Comparison of ENCODE assay signal across 9 cellular contexts in the genomic region with DNA sequence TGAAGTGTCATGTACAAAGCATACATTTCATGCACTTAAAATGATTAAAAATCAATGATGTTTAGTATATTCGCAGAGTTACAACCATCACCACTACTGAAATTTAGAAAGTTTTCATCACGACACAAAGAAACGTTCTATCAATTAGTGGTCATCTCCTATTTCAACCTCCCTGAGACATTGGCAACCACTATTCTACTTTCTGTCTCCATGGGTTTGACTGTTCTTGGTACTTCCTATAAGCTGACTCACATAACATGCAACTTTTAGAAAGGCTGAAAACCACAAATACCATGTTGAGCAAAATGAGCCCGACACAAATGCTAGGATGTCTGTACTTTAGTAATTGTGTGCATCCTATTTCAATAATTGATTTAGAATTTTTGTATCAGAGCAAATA. TPM values are rescaled to one million over a fixed set of nuclear protein-coding genes. Genes with fewer than 3 reads are reported as not detected.
"Had no signal": no experiment of that assay in that cellular context is flagged by ENCODE, and none has a peak within 500 bp of the region (broad histone marks: within the 10 kb centered on the region; RNA-seq: fewer than 3 reads in every experiment).

No MANE protein-coding gene starts in this region.

RNA-seq across cellular contexts. Expression of gene KLRC2, which starts 5.2 kb away (rescaled TPM):
- total RNA-seq: activated CD4-positive, alpha-beta memory T cell treated with anti-CD3 and anti-CD28 coated beads, Interleukin-2, amount 10 ng/mL, durations not matched to agents 7 days and 5 days; activated CD4-positive, alpha-beta T cell treated with anti-CD3 and anti-CD28 coated beads, Interleukin-2, amount 10 ng/mL, durations not matched to agents 24 days and 14 days; cardiac septum; dermis blood vessel endothelial cell; gastrocnemius medialis; left ventricle myocardium superior had no signal

RNA-seq across cellular contexts. Expression of gene KLRC3, which starts 10.2 kb away (rescaled TPM):
- total RNA-seq: activated CD4-positive, alpha-beta memory T cell treated with anti-CD3 and anti-CD28 coated beads, Interleukin-2, amount 10 ng/mL, durations not matched to agents 7 days and 5 days; activated CD4-positive, alpha-beta T cell treated with anti-CD3 and anti-CD28 coated beads, Interleukin-2, amount 10 ng/mL, durations not matched to agents 24 days and 14 days; activated T-helper 2 cell treated with anti-CD3 and anti-CD28 coated beads, Interferon-gamma antibody, Interleukin-2, Interleukin-4, amounts not matched to agents 10 μg/mL and 5 μg/mL and 100 μg/mL, durations not matched to agents 14 hours and 24 hours and 36 hours; body of pancreas; cardiac septum; dermis blood vessel endothelial cell; gastrocnemius medialis; left ventricle myocardium superior; prostate gland had no signal

RNA-seq across cellular contexts. Expression of gene KLRC4, which starts 21.1 kb away (rescaled TPM):
- total RNA-seq: activated CD4-positive, alpha-beta memory T cell treated with anti-CD3 and anti-CD28 coated beads, Interleukin-2, amount 10 ng/mL, durations not matched to agents 7 days and 5 days; activated CD4-positive, alpha-beta T cell treated with anti-CD3 and anti-CD28 coated beads, Interleukin-2, amount 10 ng/mL, durations not matched to agents 24 days and 14 days; activated T-helper 2 cell treated with anti-CD3 and anti-CD28 coated beads, Interferon-gamma antibody, Interleukin-2, Interleukin-4, amounts not matched to agents 10 μg/mL and 5 μg/mL and 100 μg/mL, durations not matched to agents 14 hours and 24 hours and 36 hours; body of pancreas; cardiac septum; dermis blood vessel endothelial cell; gastrocnemius medialis; left ventricle myocardium superior had no signal

RNA-seq across cellular contexts. Expression of gene KLRC1, which starts 22.6 kb away (rescaled TPM):
- total RNA-seq: activated CD4-positive, alpha-beta memory T cell treated with anti-CD3 and anti-CD28 coated beads, Interleukin-2, amount 10 ng/mL, durations not matched to agents 7 days and 5 days; activated CD4-positive, alpha-beta T cell treated with anti-CD3 and anti-CD28 coated beads, Interleukin-2, amount 10 ng/mL, durations not matched to agents 24 days and 14 days; dermis blood vessel endothelial cell; gastrocnemius medialis had no signal

RNA-seq across cellular contexts. Expression of gene KLRK1, which starts 40.8 kb away (rescaled TPM):
- total RNA-seq: activated CD4-positive, alpha-beta T cell treated with anti-CD3 and anti-CD28 coated beads, Interleukin-2, amount 10 ng/mL, durations not matched to agents 24 days and 14 days; dermis blood vessel endothelial cell; left ventricle myocardium superior had no signal
